Comparison of ENCODE assay signal across 2 cellular contexts in the genomic region with DNA sequence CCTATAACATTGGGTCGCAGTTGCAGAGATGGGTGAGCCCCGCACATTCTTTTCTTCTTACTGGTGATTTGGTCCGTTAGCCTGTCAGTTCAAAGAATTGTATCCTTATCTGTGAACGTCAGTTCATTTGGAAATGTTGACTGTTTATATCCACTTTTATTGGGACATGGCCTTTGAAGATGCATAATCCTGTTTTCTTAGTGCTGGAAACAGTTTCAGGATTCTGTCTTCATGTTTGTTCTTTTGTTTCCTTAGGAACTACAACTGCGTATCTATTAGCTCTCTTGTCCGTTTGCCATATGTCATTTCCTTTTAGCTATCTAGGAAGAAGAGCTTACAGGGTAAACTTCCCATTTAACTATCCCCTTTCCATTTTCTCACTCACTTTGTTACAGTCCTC.
TF ChIP-seq lines count a peak whose summit lies in the region.

No MANE protein-coding gene starts in this region.

TF ChIP-seq in K562, 482 proteins besides CTCF, POLR2A, EP300 and RAD21:
- TF ChIP-seq, protein P1, sequence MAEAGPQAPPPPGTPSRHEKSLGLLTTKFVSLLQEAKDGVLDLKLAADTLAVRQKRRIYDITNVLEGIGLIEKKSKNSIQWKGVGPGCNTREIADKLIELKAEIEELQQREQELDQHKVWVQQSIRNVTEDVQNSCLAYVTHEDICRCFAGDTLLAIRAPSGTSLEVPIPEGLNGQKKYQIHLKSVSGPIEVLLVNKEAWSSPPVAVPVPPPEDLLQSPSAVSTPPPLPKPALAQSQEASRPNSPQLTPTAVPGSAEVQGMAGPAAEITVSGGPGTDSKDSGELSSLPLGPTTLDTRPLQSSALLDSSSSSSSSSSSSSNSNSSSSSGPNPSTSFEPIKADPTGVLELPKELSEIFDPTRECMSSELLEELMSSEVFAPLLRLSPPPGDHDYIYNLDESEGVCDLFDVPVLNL (CRISPR knock-in tag; IDR thresholded peaks at IDR 0.05; ENCODE audit: low read depth): no peak
- TF ChIP-seq ZNF780A (CRISPR knock-in tag; IDR thresholded peaks at IDR 0.05) (no peak), PHF8 (IDR thresholded peaks at IDR 0.05; ENCODE audit: borderline replicate concordance, low read length) (no peak), HNRNPH1 (optimal IDR thresholded peaks at IDR 0.05; ENCODE audit: low read depth, low read length) (no peak), ZNF76 (CRISPR knock-in tag; IDR thresholded peaks at IDR 0.05; ENCODE audit: borderline replicate concordance) (no peak), JUNB (CRISPR knock-in tag; conservative IDR thresholded peaks at IDR 0.05) (no peak), GTF2F1 (IDR thresholded peaks at IDR 0.05; ENCODE audit: low read depth, low read length) (no peak), ZNF445 (CRISPR knock-in tag; IDR thresholded peaks at IDR 0.05; ENCODE audit: low read depth) (no peak), ZNF184 (CRISPR knock-in tag; IDR thresholded peaks at IDR 0.05) (no peak)
- TF ChIP-seq, protein P2, sequence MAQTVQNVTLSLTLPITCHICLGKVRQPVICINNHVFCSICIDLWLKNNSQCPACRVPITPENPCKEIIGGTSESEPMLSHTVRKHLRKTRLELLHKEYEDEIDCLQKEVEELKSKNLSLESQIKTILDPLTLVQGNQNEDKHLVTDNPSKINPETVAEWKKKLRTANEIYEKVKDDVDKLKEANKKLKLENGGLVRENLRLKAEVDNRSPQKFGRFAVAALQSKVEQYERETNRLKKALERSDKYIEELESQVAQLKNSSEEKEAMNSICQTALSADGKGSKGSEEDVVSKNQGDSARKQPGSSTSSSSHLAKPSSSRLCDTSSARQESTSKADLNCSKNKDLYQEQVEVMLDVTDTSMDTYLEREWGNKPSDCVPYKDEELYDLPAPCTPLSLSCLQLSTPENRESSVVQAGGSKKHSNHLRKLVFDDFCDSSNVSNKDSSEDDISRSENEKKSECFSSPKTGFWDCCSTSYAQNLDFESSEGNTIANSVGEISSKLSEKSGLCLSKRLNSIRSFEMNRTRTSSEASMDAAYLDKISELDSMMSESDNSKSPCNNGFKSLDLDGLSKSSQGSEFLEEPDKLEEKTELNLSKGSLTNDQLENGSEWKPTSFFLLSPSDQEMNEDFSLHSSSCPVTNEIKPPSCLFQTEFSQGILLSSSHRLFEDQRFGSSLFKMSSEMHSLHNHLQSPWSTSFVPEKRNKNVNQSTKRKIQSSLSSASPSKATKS (CRISPR knock-in tag; IDR thresholded peaks at IDR 0.05): no peak
- TF ChIP-seq, protein P3, sequence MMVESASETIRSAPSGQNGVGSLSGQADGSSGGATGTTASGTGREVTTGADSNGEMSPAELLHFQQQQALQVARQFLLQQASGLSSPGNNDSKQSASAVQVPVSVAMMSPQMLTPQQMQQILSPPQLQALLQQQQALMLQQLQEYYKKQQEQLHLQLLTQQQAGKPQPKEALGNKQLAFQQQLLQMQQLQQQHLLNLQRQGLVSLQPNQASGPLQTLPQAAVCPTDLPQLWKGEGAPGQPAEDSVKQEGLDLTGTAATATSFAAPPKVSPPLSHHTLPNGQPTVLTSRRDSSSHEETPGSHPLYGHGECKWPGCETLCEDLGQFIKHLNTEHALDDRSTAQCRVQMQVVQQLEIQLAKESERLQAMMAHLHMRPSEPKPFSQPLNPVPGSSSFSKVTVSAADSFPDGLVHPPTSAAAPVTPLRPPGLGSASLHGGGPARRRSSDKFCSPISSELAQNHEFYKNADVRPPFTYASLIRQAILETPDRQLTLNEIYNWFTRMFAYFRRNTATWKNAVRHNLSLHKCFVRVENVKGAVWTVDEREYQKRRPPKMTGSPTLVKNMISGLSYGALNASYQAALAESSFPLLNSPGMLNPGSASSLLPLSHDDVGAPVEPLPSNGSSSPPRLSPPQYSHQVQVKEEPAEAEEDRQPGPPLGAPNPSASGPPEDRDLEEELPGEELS (CRISPR knock-in tag; IDR thresholded peaks at IDR 0.05; ENCODE audit: borderline replicate concordance): no peak
TF ChIP-seq in K562: peak in this region for 0.

TF ChIP-seq in HEK293T, 16 proteins besides CTCF, POLR2A, EP300 and RAD21:
- no peak for TF ChIP-seq BHLHE40 (IDR thresholded peaks at IDR 0.05; ENCODE audit: borderline replicate concordance)
- no peak for TF ChIP-seq NFRKB (IDR thresholded peaks at IDR 0.05)
- no peak for TF ChIP-seq SUZ12 (IDR thresholded peaks at IDR 0.05)
- TF ChIP-seq ELF4 (IDR thresholded peaks at IDR 0.05): no peak
- TF ChIP-seq LEF1 (IDR thresholded peaks at IDR 0.05; ENCODE audit: borderline replicate concordance): no peak
- no peak for TF ChIP-seq FOXA1 (IDR thresholded peaks at IDR 0.05)
- no peak for TF ChIP-seq L3MBTL2 (conservative IDR thresholded peaks at IDR 0.05)
- no peak for TF ChIP-seq TARDBP (IDR thresholded peaks at IDR 0.05)
- TF ChIP-seq ARNT (IDR thresholded peaks at IDR 0.05): no peak
- TF ChIP-seq, protein P4, sequence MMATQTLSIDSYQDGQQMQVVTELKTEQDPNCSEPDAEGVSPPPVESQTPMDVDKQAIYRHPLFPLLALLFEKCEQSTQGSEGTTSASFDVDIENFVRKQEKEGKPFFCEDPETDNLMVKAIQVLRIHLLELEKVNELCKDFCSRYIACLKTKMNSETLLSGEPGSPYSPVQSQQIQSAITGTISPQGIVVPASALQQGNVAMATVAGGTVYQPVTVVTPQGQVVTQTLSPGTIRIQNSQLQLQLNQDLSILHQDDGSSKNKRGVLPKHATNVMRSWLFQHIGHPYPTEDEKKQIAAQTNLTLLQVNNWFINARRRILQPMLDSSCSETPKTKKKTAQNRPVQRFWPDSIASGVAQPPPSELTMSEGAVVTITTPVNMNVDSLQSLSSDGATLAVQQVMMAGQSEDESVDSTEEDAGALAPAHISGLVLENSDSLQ (IDR thresholded peaks at IDR 0.05): no peak
- TF ChIP-seq ZNF384 (IDR thresholded peaks at IDR 0.05): no peak
- no peak for TF ChIP-seq CTBP1 (IDR thresholded peaks at IDR 0.05; ENCODE audit: borderline replicate concordance)
- TF ChIP-seq SP1 (IDR thresholded peaks at IDR 0.05): no peak
- no peak for TF ChIP-seq FOXK2 (IDR thresholded peaks at IDR 0.05)
- no peak for TF ChIP-seq FOXM1 (IDR thresholded peaks at IDR 0.05; ENCODE audit: borderline replicate concordance)
- TF ChIP-seq HDGF (IDR thresholded peaks at IDR 0.05; ENCODE audit: borderline replicate concordance): no peak
